ENCODE assay signal across 13 cellular contexts in genomic region chr10:73408061-73408460, GRCh38.
"Had no signal": no experiment of that assay in that cellular context is flagged by ENCODE, and none has a peak within 500 bp of the region (broad histone marks: within the 10 kb centered on the region; RNA-seq: fewer than 3 reads in every experiment).

No MANE protein-coding gene starts in this region.

- H3K27ac ChIP-seq: brain microvascular endothelial cell, suprapubic skin, upper lobe of right lung had no signal

- H3K36me3 Mint-ChIP-seq: WTC11 had no signal

- H3K9me3 ChIP-seq: suprapubic skin, upper lobe of right lung had no signal

- H3K36me3 ChIP-seq: brain microvascular endothelial cell, suprapubic skin had no signal

- H3K4me3 Mint-ChIP-seq: nephron; T-helper 1 cell treated with Interleukin-12 subunit alpha and Interleukin-12 subunit beta and Interleukin-4 antibody, amounts not matched to agents 30 μg/mL and 1 μg/mL, for 36 hours; WTC11 had no signal

- H3K4me3 ChIP-seq: suprapubic skin, upper lobe of right lung had no signal

- ATAC-seq: left lobe of liver; stimulated activated naive CD8-positive, alpha-beta T cell treated with anti-CD3 and anti-CD28 coated beads, Interleukin-15, Interleukin-2, amounts not matched to agents 100 U/mL and 50 U/mL, for 24 hours; upper lobe of right lung; WTC11 had no signal

- H3K27ac Mint-ChIP-seq: nephron; T-helper 1 cell treated with Interleukin-12 subunit alpha and Interleukin-12 subunit beta and Interleukin-4 antibody, amounts not matched to agents 30 μg/mL and 1 μg/mL, for 36 hours; WTC11 had no signal

- H3K27me3 ChIP-seq: brain microvascular endothelial cell, suprapubic skin, upper lobe of right lung had no signal

- DNase-seq: activated CD4-positive, alpha-beta T cell treated with anti-CD3 and anti-CD28 coated beads for 48 hours; activated naive CD4-positive, alpha-beta T cell treated with anti-CD3 and anti-CD28 coated beads, Interleukin-2, amount 50 U/mL, for 16 hours; brain microvascular endothelial cell; mesenchymal stem cell; stimulated activated CD4-positive, alpha-beta T cell treated with anti-CD3 and anti-CD28 coated beads, Interleukin-4, amount 100 ng/mL, for 1 hour; stimulated activated CD8-positive, alpha-beta memory T cell treated with anti-CD3 and anti-CD28 coated beads, Interleukin-4, amount 100 ng/mL, for 48 hours; stimulated activated naive CD8-positive, alpha-beta T cell treated with anti-CD3 and anti-CD28 coated beads, Interleukin-15, Interleukin-2, amounts not matched to agents 100 U/mL and 50 U/mL, for 24 hours; upper lobe of right lung had no signal
